ENCODE assay signal across 25 cellular contexts in genomic region chrX:29580560-29580959, GRCh38.
"Had no signal": no experiment of that assay in that cellular context is flagged by ENCODE, and none has a peak within 500 bp of the region (broad histone marks: within the 10 kb centered on the region; RNA-seq: fewer than 3 reads in every experiment).

No MANE protein-coding gene starts in this region.

- ATAC-seq: activated CD4-positive, alpha-beta T cell treated with anti-CD3 and anti-CD28 coated beads for 36 hours; activated CD8-positive, alpha-beta T cell treated with anti-CD3 and anti-CD28 coated beads, Interleukin-2, amount 10 ng/mL, durations not matched to agents 7 days and 5 days; body of pancreas; Panc1 had no signal

- H3K27ac ChIP-seq: ascending aorta, body of pancreas, breast epithelium, coronary artery, SJCRH30, SK-N-MC had no signal

- H3K4me1 ChIP-seq: ascending aorta, body of pancreas, breast epithelium, SJCRH30 had no signal

- H3K9me3 ChIP-seq: ascending aorta, body of pancreas, breast epithelium, SJCRH30 had no signal

- DNase-seq: activated CD4-positive, alpha-beta T cell treated with anti-CD3 and anti-CD28 coated beads for 36 hours; activated CD4-positive, alpha-beta T cell treated with anti-CD3 and anti-CD28 coated beads, Interleukin-2, amount 10 ng/mL, durations not matched to agents 7 days and 5 days; activated CD4-positive, alpha-beta T cell treated with anti-CD3 and anti-CD28 coated beads, Interleukin-2, amount 50 U/mL, for 48 hours; activated CD8-positive, alpha-beta T cell treated with anti-CD3 and anti-CD28 coated beads, Interleukin-2, amount 10 ng/mL, durations not matched to agents 7 days and 5 days; activated gamma-delta T cell; activated naive CD4-positive, alpha-beta T cell treated with Interleukin-2 at 50 U/mL for 16 hours; activated naive CD8-positive, alpha-beta T cell treated with anti-CD3 and anti-CD28 coated beads, Interleukin-2, amount 10 ng/mL, durations not matched to agents 7 days and 5 days; activated T-cell treated with anti-CD3 and anti-CD28 coated beads, Interleukin-2, amount 50 U/mL, for 24 hours; amygdala; body of pancreas; NCI-H1105; NCI-H1417 treated with DMSO at 0.1 percent for 48 hours; NCI-H1930; NCI-H2081 treated with DMSO at 0.1 percent for 48 hours; NCI-H345; NCI-H524 treated with DMSO at 0.1 percent for 48 hours; SHP77; SJCRH30; T1000 had no signal

- FAIRE-seq: TTC549 had no signal

- H3K4me3 ChIP-seq: ascending aorta, body of pancreas, breast epithelium, coronary artery, SJCRH30, SK-N-MC had no signal
